ENCODE assay signal across 11 cellular contexts in the genomic region with DNA sequence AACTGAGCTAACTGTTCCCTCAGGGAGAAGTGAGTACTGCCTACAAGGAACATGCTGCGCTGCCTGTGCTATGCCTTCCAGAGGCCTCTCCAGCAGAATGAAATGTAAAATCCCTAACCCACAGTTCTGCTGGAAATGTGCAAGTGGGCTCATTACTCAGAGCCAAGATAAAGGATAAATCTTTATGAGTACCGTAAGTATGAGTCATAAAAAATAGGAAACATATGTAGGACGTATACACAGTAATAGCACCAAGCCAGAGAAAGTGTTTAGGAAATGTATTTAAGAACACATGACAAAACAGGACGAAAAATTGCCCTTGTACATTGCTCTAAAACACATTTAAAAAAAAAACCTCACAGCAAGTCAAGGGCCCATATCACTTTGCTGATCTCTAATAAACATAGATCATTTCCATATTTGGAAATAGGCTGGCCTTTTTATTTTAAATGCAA.
DNase-seq lines count a peak whose midpoint lies in the region; ATAC-seq and TF ChIP-seq lines count a peak whose summit lies in the region.
"Had no signal": no experiment of that assay in that cellular context is flagged by ENCODE, and none has a peak within 500 bp of the region (broad histone marks: within the 10 kb centered on the region; RNA-seq: fewer than 3 reads in every experiment).

No MANE protein-coding gene starts in this region.

- WGBS in heart right ventricle, 2 donors, result 63 to 66% methylated on average over 4 of the region's 4 CpGs
- WGBS in urinary bladder, result 27% methylated on average over 4 of the region's 4 CpGs

- peak overlapping the region in 8 of 10 donors; percentile 24 to 64 (median 32) for H3K27ac ChIP-seq in heart right ventricle
- H3K27ac ChIP-seq in left lung, result peak overlapping the region; percentile 11 to 20
- peak overlapping the region; percentile 15 for H3K27ac ChIP-seq in urinary bladder (ENCODE audit: low read depth)

- H3K27me3 ChIP-seq in heart right ventricle (no peaks in the 10 kb centered on the region), left lung (no peaks in the 10 kb centered on the region)

- TF ChIP-seq CTCF in heart right ventricle (IDR thresholded peaks at IDR 0.05) (no peak), brain (conservative IDR thresholded peaks at IDR 0.05) (no peak), left lung (IDR thresholded peaks at IDR 0.05) (no peak)

- H3K4me3 Mint-ChIP-seq in brain, result peak overlapping the region in 2 of 5 experiments; percentile 21 to 27
- H3K4me3 Mint-ChIP-seq: T-helper 2 cell treated with Interferon-gamma antibody and Interleukin-4, amounts not matched to agents 5 μg/mL and 100 μg/mL, for 36 hours had no signal

- H3K9me3 ChIP-seq in heart right ventricle (no peaks in the 10 kb centered on the region), left lung (no peaks in the 10 kb centered on the region)

- no peaks in the 10 kb centered on the region for H3K36me3 Mint-ChIP-seq in brain

- peak overlapping the region in 4 of 5 experiments; percentile 17 to 92 (median 72) for H3K27ac Mint-ChIP-seq in brain
- H3K27ac Mint-ChIP-seq: T-helper 2 cell treated with Interferon-gamma antibody and Interleukin-4, amounts not matched to agents 5 μg/mL and 100 μg/mL, for 36 hours had no signal

- no peaks in the 10 kb centered on the region for H3K36me3 ChIP-seq in heart right ventricle
- no peaks in the 10 kb centered on the region for H3K36me3 ChIP-seq in left lung
- no peaks in the 10 kb centered on the region for H3K36me3 ChIP-seq in urinary bladder (ENCODE audit: insufficient read depth)

- peaks cover 0 to 60% (median 45%) of the 10 kb centered on the region in 9 donors for H3K4me1 ChIP-seq in heart right ventricle
- H3K4me1 ChIP-seq in left lung, result peaks cover 0 to 11% of the 10 kb centered on the region in 2 donors
- H3K4me1 ChIP-seq in urinary bladder (ENCODE audit: insufficient read depth), result peaks cover 2% of the 10 kb centered on the region

- peaks cover 50% of the 10 kb centered on the region for H3K4me1 Mint-ChIP-seq in brain

- DNase-seq in heart right ventricle, result no peak
- no peak for DNase-seq in Right ventricle myocardium inferior (ENCODE audit: missing footprints)
- DNase-seq in left lung, result no peak
- DNase-seq in stimulated activated CD4-positive, alpha-beta T cell treated with anti-CD3 and anti-CD28 coated beads, Interleukin-1b, Interleukin-23, amount 100 ng/mL, for 48 hours, result no peak
- DNase-seq: activated gamma-delta T cell treated with Interleukin-2 at 50 U/mL for 16 hours, NCI-H345 had no signal

- H3K9me3 Mint-ChIP-seq in brain, result no peaks in the 10 kb centered on the region
- H3K9me3 Mint-ChIP-seq: T-helper 2 cell treated with Interferon-gamma antibody and Interleukin-4, amounts not matched to agents 5 μg/mL and 100 μg/mL, for 36 hours had no signal

- intact Hi-C loops in heart right ventricle (cut with DNase I), result loop anchor here in 1 of 10 donors (10.0 kb wide), 1 partner anchor 247 kb away; no protein-coding TSS in a partner anchor
- intact Hi-C loops in Right ventricle myocardium inferior (cut with DNase I), result no loop called here
- intact Hi-C loops in left lung (cut with DNase I), result no loop called here

- H3K4me3 ChIP-seq in heart right ventricle, result no peak overlapping the region
- H3K4me3 ChIP-seq in left lung, result no peak overlapping the region
- H3K4me3 ChIP-seq in urinary bladder (ENCODE audit: low read depth, low read length), result no peak overlapping the region

- H3K27me3 Mint-ChIP-seq in brain, result no peaks in the 10 kb centered on the region

- no peak for ATAC-seq in heart right ventricle
- ATAC-seq in Right ventricle myocardium inferior, result no peak
- peak; percentile 32 for ATAC-seq in left lung
- no peak for ATAC-seq in HG03175 (IDR thresholded peaks at IDR 0.05; ENCODE audit: unreplicated experiment)
- ATAC-seq in GM18519 (IDR thresholded peaks at IDR 0.05; ENCODE audit: low FRiP score, unreplicated experiment), result no peak
